ENCODE assay signal across 1 cellular context in genomic region chr11:113874920-113875413, GRCh38.
TF ChIP-seq lines count a peak whose summit lies in the region.

No MANE protein-coding gene starts in this region.

TF ChIP-seq in GM12878, 131 proteins besides CTCF, POLR2A, EP300 and RAD21 (continued from another document and continues in another):
- TF ChIP-seq CREM (IDR thresholded peaks at IDR 0.05; ENCODE audit: low read depth), result 0 out of 2 replicates have a peak, but pooled peaks have one; percentile 21
- TF ChIP-seq ZBTB11 (CRISPR knock-in tag; IDR thresholded peaks at IDR 0.05), result no peak
- peak; percentile 30; the same call in 1 of the 2 replicates for TF ChIP-seq ASH2L (IDR thresholded peaks at IDR 0.05; ENCODE audit: borderline replicate concordance, low read depth)
- no peak for TF ChIP-seq ZNF274 (IDR thresholded peaks at IDR 0.05; ENCODE audit: insufficient read depth, insufficient read length)
- no peak for TF ChIP-seq CBX3 (IDR thresholded peaks at IDR 0.05; ENCODE audit: borderline replicate concordance, low read depth)
- no peak for TF ChIP-seq CBX5 (IDR thresholded peaks at IDR 0.05; ENCODE audit: low read depth)
- no peak for TF ChIP-seq EED (IDR thresholded peaks at IDR 0.05; ENCODE audit: low read depth)
- no peak for TF ChIP-seq YY1 (IDR thresholded peaks at IDR 0.05; ENCODE audit: low read depth, low read length)
- peak in 1 of 2 experiments; percentile 43; a peak in 1 of 3 replicates for TF ChIP-seq EGR1 (IDR thresholded peaks at IDR 0.05; ENCODE audit: borderline replicate concordance in 1 of 2, low read depth in 2 of 2, low read length in 2 of 2)
- no peak for TF ChIP-seq PAX8 (IDR thresholded peaks at IDR 0.05)
- no peak for TF ChIP-seq GABPA (IDR thresholded peaks at IDR 0.05; ENCODE audit: low read depth)
- no peak for TF ChIP-seq IRF3 (IDR thresholded peaks at IDR 0.05)
- no peak for TF ChIP-seq ZBED1 (IDR thresholded peaks at IDR 0.05; ENCODE audit: borderline replicate concordance)
- no peak for TF ChIP-seq NR2C2 (IDR thresholded peaks at IDR 0.05; ENCODE audit: borderline replicate concordance, control insufficient read depth, insufficient read length, low read depth)
- TF ChIP-seq MYB (IDR thresholded peaks at IDR 0.05; ENCODE audit: borderline replicate concordance, low read depth, low read length), result no peak
- TF ChIP-seq WRNIP1 (IDR thresholded peaks at IDR 0.05; ENCODE audit: borderline replicate concordance, low read depth, low read length), result no peak
- no peak for TF ChIP-seq MTA2 (IDR thresholded peaks at IDR 0.05; ENCODE audit: low read depth)
- no peak for TF ChIP-seq MLLT1 (IDR thresholded peaks at IDR 0.05)
- peak; percentile 47; the same call in 1 of the 2 replicates for TF ChIP-seq ZNF217 (IDR thresholded peaks at IDR 0.05)
- no peak for TF ChIP-seq CEBPB (IDR thresholded peaks at IDR 0.05; ENCODE audit: borderline replicate concordance in 1 of 2, low read depth in 2 of 2, low read length in 2 of 2)
- 0 out of 2 replicates have a peak, but pooled peaks have one; percentile 40 for TF ChIP-seq ZSCAN29 (IDR thresholded peaks at IDR 0.05)
- no peak for TF ChIP-seq NFXL1 (IDR thresholded peaks at IDR 0.05; ENCODE audit: borderline replicate concordance)
- TF ChIP-seq BCLAF1 (IDR thresholded peaks at IDR 0.05), result no peak
- no peak for TF ChIP-seq ZNF24 (IDR thresholded peaks at IDR 0.05)
- TF ChIP-seq, protein P1, sequence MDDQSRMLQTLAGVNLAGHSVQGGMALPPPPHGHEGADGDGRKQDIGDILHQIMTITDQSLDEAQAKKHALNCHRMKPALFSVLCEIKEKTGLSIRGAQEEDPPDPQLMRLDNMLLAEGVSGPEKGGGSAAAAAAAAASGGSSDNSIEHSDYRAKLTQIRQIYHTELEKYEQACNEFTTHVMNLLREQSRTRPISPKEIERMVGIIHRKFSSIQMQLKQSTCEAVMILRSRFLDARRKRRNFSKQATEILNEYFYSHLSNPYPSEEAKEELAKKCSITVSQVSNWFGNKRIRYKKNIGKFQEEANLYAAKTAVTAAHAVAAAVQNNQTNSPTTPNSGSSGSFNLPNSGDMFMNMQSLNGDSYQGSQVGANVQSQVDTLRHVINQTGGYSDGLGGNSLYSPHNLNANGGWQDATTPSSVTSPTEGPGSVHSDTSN (IDR thresholded peaks at IDR 0.05; ENCODE audit: insufficient replicate concordance, low read depth, low read length), result no peak
- TF ChIP-seq PAX5 (IDR thresholded peaks at IDR 0.05; ENCODE audit: borderline replicate concordance, low read depth, low read length), result no peak
- TF ChIP-seq ESRRA (IDR thresholded peaks at IDR 0.05; ENCODE audit: low read length), result no peak; the same call in 1 of the 2 replicates
- TF ChIP-seq RCOR1 (conservative IDR thresholded peaks at IDR 0.05; ENCODE audit: low read depth, low read length), result no peak
- TF ChIP-seq, protein P2, sequence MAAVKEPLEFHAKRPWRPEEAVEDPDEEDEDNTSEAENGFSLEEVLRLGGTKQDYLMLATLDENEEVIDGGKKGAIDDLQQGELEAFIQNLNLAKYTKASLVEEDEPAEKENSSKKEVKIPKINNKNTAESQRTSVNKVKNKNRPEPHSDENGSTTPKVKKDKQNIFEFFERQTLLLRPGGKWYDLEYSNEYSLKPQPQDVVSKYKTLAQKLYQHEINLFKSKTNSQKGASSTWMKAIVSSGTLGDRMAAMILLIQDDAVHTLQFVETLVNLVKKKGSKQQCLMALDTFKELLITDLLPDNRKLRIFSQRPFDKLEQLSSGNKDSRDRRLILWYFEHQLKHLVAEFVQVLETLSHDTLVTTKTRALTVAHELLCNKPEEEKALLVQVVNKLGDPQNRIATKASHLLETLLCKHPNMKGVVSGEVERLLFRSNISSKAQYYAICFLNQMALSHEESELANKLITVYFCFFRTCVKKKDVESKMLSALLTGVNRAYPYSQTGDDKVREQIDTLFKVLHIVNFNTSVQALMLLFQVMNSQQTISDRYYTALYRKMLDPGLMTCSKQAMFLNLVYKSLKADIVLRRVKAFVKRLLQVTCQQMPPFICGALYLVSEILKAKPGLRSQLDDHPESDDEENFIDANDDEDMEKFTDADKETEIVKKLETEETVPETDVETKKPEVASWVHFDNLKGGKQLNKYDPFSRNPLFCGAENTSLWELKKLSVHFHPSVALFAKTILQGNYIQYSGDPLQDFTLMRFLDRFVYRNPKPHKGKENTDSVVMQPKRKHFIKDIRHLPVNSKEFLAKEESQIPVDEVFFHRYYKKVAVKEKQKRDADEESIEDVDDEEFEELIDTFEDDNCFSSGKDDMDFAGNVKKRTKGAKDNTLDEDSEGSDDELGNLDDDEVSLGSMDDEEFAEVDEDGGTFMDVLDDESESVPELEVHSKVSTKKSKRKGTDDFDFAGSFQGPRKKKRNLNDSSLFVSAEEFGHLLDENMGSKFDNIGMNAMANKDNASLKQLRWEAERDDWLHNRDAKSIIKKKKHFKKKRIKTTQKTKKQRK (IDR thresholded peaks at IDR 0.05; ENCODE audit: low read depth, low read length), result no peak
- no peak for TF ChIP-seq ZNF384 (IDR thresholded peaks at IDR 0.05; ENCODE audit: borderline replicate concordance, low read depth, low read length)
- no peak for TF ChIP-seq NBN (IDR thresholded peaks at IDR 0.05)
- no peak for TF ChIP-seq RBBP5 (conservative IDR thresholded peaks at IDR 0.05)
- TF ChIP-seq LARP7 (IDR thresholded peaks at IDR 0.05), result peak; percentile 60
- TF ChIP-seq ATF7 (IDR thresholded peaks at IDR 0.05; ENCODE audit: low read depth), result no peak
- TF ChIP-seq JUND (IDR thresholded peaks at IDR 0.05; ENCODE audit: low read depth, low read length), result no peak
- TF ChIP-seq DPF2 (IDR thresholded peaks at IDR 0.05), result peak; percentile 82
- no peak for TF ChIP-seq BACH1 (IDR thresholded peaks at IDR 0.05; ENCODE audit: borderline replicate concordance)
- peak; percentile 63; the same call in 1 of the 2 replicates for TF ChIP-seq MXI1 (IDR thresholded peaks at IDR 0.05; ENCODE audit: low read depth, low read length)
- peak; percentile 14 for TF ChIP-seq RELA (IDR thresholded peaks at IDR 0.05; ENCODE audit: borderline replicate concordance, partially characterized antibody)
- TF ChIP-seq HDAC2 (IDR thresholded peaks at IDR 0.05), result no peak
- no peak for TF ChIP-seq IKZF2 (IDR thresholded peaks at IDR 0.05)
- TF ChIP-seq, protein P3, sequence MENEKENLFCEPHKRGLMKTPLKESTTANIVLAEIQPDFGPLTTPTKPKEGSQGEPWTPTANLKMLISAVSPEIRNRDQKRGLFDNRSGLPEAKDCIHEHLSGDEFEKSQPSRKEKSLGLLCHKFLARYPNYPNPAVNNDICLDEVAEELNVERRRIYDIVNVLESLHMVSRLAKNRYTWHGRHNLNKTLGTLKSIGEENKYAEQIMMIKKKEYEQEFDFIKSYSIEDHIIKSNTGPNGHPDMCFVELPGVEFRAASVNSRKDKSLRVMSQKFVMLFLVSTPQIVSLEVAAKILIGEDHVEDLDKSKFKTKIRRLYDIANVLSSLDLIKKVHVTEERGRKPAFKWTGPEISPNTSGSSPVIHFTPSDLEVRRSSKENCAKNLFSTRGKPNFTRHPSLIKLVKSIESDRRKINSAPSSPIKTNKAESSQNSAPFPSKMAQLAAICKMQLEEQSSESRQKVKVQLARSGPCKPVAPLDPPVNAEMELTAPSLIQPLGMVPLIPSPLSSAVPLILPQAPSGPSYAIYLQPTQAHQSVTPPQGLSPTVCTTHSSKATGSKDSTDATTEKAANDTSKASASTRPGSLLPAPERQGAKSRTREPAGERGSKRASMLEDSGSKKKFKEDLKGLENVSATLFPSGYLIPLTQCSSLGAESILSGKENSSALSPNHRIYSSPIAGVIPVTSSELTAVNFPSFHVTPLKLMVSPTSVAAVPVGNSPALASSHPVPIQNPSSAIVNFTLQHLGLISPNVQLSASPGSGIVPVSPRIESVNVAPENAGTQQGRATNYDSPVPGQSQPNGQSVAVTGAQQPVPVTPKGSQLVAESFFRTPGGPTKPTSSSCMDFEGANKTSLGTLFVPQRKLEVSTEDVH (IDR thresholded peaks at IDR 0.05; ENCODE audit: low read depth, partially characterized antibody), result no peak
- 0 out of 2 replicates have a peak, but pooled peaks have one; percentile 46 for TF ChIP-seq SIN3A (IDR thresholded peaks at IDR 0.05; ENCODE audit: low read depth, low read length)
- TF ChIP-seq MAX (IDR thresholded peaks at IDR 0.05; ENCODE audit: low read depth, low read length), result no peak; the same call in 1 of the 2 replicates
- no peak for TF ChIP-seq TCF3 (IDR thresholded peaks at IDR 0.05; ENCODE audit: borderline replicate concordance, insufficient read depth, low read depth, low read length)
- no peak for TF ChIP-seq SIX5 (IDR thresholded peaks at IDR 0.05; ENCODE audit: low read depth, low read length, severe bottlenecking)
- TF ChIP-seq SMARCA5 (IDR thresholded peaks at IDR 0.05), result peak; percentile 56; the same call in 1 of the 2 replicates
- TF ChIP-seq IKZF1 (conservative IDR thresholded peaks at IDR 0.05), result no peak; the same call in none of the 2 replicates
- no peak for TF ChIP-seq TARDBP (IDR thresholded peaks at IDR 0.05; ENCODE audit: borderline replicate concordance)
- TF ChIP-seq RB1 (IDR thresholded peaks at IDR 0.05; ENCODE audit: borderline replicate concordance), result peak; percentile 50; the same call in 1 of the 2 replicates
- no peak for TF ChIP-seq ATF3 (IDR thresholded peaks at IDR 0.05; ENCODE audit: borderline replicate concordance, extremely low read depth, low read depth, low read length)
